Comparison of ENCODE assay signal across 19 cellular contexts in genomic region chr11:68977781-68978625, GRCh38. TPM values are rescaled to one million over a fixed set of nuclear protein-coding genes. Genes with fewer than 3 reads are reported as not detected.
"Had no signal": no experiment of that assay in that cellular context is flagged by ENCODE, and none has a peak within 500 bp of the region (broad histone marks: within the 10 kb centered on the region; RNA-seq: fewer than 3 reads in every experiment).

No MANE protein-coding gene starts in this region.

- ATAC-seq: activated CD8-positive, alpha-beta T cell treated with anti-CD3 and anti-CD28 coated beads, Interleukin-2, amount 10 ng/mL, durations not matched to agents 7 days and 5 days; activated naive CD8-positive, alpha-beta T cell treated with anti-CD3 and anti-CD28 coated beads, Interleukin-2, amount 50 U/mL, for 24 hours; activated T-cell treated with anti-CD3 and anti-CD28 coated beads, Interleukin-2, amount 50 U/mL, for 72 hours; pancreas; stimulated activated memory B cell treated with anti-CD40 and anti-IgM and Interleukin-4, amounts not matched to agents 10 μg/mL and 1 μg/mL and 100 μg/mL, for 72 hours had no signal

- FAIRE-seq: endometrium, pancreas had no signal

- H3K36me3 ChIP-seq: ascending aorta, breast epithelium, pancreas, thyroid gland, uterus had no signal

- H3K9me3 ChIP-seq: ascending aorta, pancreas, thyroid gland, uterus had no signal

- H3K4me3 ChIP-seq: ascending aorta, breast epithelium, pancreas, thyroid gland, uterus had no signal

- H3K27ac ChIP-seq: ascending aorta, breast epithelium, pancreas, thyroid gland, uterus had no signal

- DNase-seq: activated CD4-positive, alpha-beta T cell treated with anti-CD3 and anti-CD28 coated beads for 4 hours; activated CD8-positive, alpha-beta memory T cell treated with anti-CD3 and anti-CD28 coated beads, Interleukin-2, amount 50 U/mL, for 4 hours; activated CD8-positive, alpha-beta T cell treated with anti-CD3 and anti-CD28 coated beads, Interleukin-2, amount 10 ng/mL, durations not matched to agents 7 days and 5 days; activated naive CD8-positive, alpha-beta T cell treated with anti-CD3 and anti-CD28 coated beads, Interleukin-2, amount 50 U/mL, for 24 hours; activated T-cell treated with anti-CD3 and anti-CD28 coated beads, Interleukin-2, amount 50 U/mL, for 72 hours; nephron progenitor cell; stimulated activated CD4-positive, alpha-beta T cell treated with anti-CD3 and anti-CD28 coated beads, Interleukin-2, amount 100 ng/mL, for 48 hours; thyroid gland; uterus had no signal

- H3K27me3 ChIP-seq: ascending aorta, breast epithelium, pancreas, thyroid gland, uterus had no signal

- H3K4me1 ChIP-seq: ascending aorta, breast epithelium, pancreas, thyroid gland, uterus had no signal

RNA-seq across cellular contexts. Expression of gene MRGPRD, which starts 2.8 kb away (rescaled TPM):
- total RNA-seq: activated CD8-positive, alpha-beta T cell treated with anti-CD3 and anti-CD28 coated beads, Interleukin-2, amount 10 ng/mL, durations not matched to agents 7 days and 5 days; activated T-cell treated with anti-CD3 and anti-CD28 coated beads, Interleukin-2, amount 50 U/mL, for 72 hours; ascending aorta; breast epithelium; dermis microvascular lymphatic vessel endothelial cell; kidney epithelial cell; liver; pancreas; SK-MEL-5; thyroid gland had no signal
- polyA plus RNA-seq: esophagus, liver, pancreas had no signal

RNA-seq across cellular contexts. Expression of gene MRGPRF, which starts 35.0 kb away (rescaled TPM):
- total RNA-seq: activated CD8-positive, alpha-beta T cell treated with anti-CD3 and anti-CD28 coated beads, Interleukin-2, amount 10 ng/mL, durations not matched to agents 7 days and 5 days; activated T-cell treated with anti-CD3 and anti-CD28 coated beads, Interleukin-2, amount 50 U/mL, for 72 hours had no signal
